ENCODE assay signal across 8 cellular contexts in the genomic region with DNA sequence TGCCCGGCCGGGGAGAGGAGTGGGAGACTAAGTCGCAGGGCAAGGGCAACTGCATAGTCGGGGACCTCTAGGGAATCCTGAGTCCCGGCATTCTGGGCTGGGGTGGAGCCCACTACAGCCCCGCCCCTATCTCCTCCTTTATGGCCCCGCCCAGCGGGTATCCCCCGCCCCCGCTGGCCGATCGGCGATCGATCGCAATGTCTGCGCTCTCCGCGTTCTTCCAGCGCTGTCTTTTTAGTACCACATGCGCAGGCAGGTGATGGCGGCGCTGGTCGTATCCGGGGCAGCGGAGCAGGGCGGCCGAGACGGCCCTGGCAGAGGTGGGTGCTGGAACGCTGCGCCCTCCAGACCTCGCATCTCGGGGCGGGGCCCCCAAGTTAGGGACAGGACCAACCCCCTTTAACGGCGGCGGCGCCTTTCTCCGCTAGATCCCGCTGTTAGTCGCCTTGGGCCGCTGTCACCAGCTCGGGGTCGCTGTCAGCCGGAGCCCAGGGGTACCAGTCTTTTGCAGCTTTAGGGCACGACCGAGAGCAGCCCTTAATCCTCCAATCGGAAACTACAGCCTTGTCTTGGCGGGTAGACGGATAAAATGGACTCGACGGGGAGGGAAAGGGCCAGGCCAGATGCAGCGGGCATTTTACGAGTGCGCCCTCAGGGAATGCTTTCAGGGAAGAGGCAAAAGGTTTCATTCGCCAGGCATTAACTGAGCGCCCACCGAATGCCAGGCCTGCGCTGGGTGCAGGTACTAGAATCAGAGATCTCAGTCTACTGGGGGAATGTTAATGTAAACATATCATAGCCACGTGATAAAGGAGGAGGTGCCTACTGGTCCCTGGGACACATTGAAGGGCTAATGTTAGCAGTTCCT. TPM values are rescaled to one million over a fixed set of nuclear protein-coding genes. Genes with fewer than 3 reads are reported as not detected.
DNase-seq lines count a peak whose midpoint lies in the region; ATAC-seq lines count a peak whose summit lies in the region.

A gene (plus strand): TSS at position 243 of the 868 bp plus-strand sequence. CDS start 17 bp downstream, at position 260.

- H3K9me3 Mint-ChIP-seq in activated CD4-positive, alpha-beta T cell treated with anti-CD3 and anti-CD28 coated beads for 36 hours (ENCODE audit: low read depth): no peaks in the 10 kb centered on the region

- peaks cover 20% of the 10 kb centered on the region for H3K27me3 Mint-ChIP-seq in activated CD4-positive, alpha-beta T cell treated with anti-CD3 and anti-CD28 coated beads for 36 hours

- H3K4me1 Mint-ChIP-seq in activated CD4-positive, alpha-beta T cell treated with anti-CD3 and anti-CD28 coated beads for 36 hours: peaks cover 24% of the 10 kb centered on the region

- H3K27me3 ChIP-seq in ACC112 (ENCODE audit: insufficient read depth, low read length): peaks cover 11% of the 10 kb centered on the region
- peaks cover 3% of the 10 kb centered on the region for H3K27me3 ChIP-seq in layer of hippocampus (ENCODE audit: control insufficient read depth, insufficient read depth, low read length)

- H3K27ac ChIP-seq in ACC112 (ENCODE audit: low read depth, low read length) (peak within 1 kb of the TSS; percentile 65), cingulate gyrus (ENCODE audit: low read depth, low read length) (peak within 1 kb of the TSS; percentile 54), layer of hippocampus (ENCODE audit: low read depth, low read length) (peak within 1 kb of the TSS; percentile 59)

- peak; percentile 49 for ATAC-seq in GM18873 (IDR thresholded peaks at IDR 0.05; ENCODE audit: low FRiP score, unreplicated experiment)
- ATAC-seq in HG03280 (IDR thresholded peaks at IDR 0.05; ENCODE audit: unreplicated experiment): peak; percentile 78
- ATAC-seq in activated CD4-positive, alpha-beta T cell treated with anti-CD3 and anti-CD28 coated beads for 36 hours: peak; percentile 91

- peak; percentile 55 to 84 for DNase-seq in NCI-H524 (lab: John Stamatoyannopoulos, UW)
- DNase-seq in activated CD4-positive, alpha-beta T cell treated with anti-CD3 and anti-CD28 coated beads for 36 hours: peak; percentile 94
- DNase-seq in stimulated activated CD4-positive, alpha-beta T cell treated with anti-CD3 and anti-CD28 coated beads, Interleukin-1b, Interleukin-23, amount 100 ng/mL, for 4 hours (ENCODE audit: low read depth in 2 of 2): peak; percentile 82 to 84

- peak within 1 kb of the TSS; percentile 78 for H3K27ac Mint-ChIP-seq in activated CD4-positive, alpha-beta T cell treated with anti-CD3 and anti-CD28 coated beads for 36 hours

- CTCF ChIA-PET in activated CD4-positive, alpha-beta T cell treated with anti-CD3 and anti-CD28 coated beads for 36 hours (lab: Charles Lee): interaction anchor here (0.5 to 1.1 kb wide), 6 partner anchors 11 to 371 kb away, joined by 3 to 4 read pairs (median 3); no protein-coding TSS in a partner anchor

- no peaks in the 10 kb centered on the region for H3K36me3 ChIP-seq in ACC112 (ENCODE audit: insufficient read depth, low read length)

- H3K4me3 Mint-ChIP-seq in activated CD4-positive, alpha-beta T cell treated with anti-CD3 and anti-CD28 coated beads for 36 hours: peak within 1 kb of the TSS; percentile 88

- intact Hi-C loops in activated CD4-positive, alpha-beta T cell treated with anti-CD3 and anti-CD28 coated beads for 36 hours (cut with DNase I, micrococcal nuclease): loop anchor here (1.0 to 5.0 kb wide), 12 partner anchors 11 to 381 kb away; a partner anchor contains a TSS

- no peaks in the 10 kb centered on the region for H3K36me3 Mint-ChIP-seq in activated CD4-positive, alpha-beta T cell treated with anti-CD3 and anti-CD28 coated beads for 36 hours (ENCODE audit: low read depth)

- H3K4me3 ChIP-seq in ACC112 (ENCODE audit: low read depth, low read length): peak within 1 kb of the TSS; percentile 97

- POLR2A ChIA-PET in activated CD4-positive, alpha-beta T cell treated with anti-CD3 and anti-CD28 coated beads for 36 hours (lab: Charles Lee): interaction anchor here (0.6 to 1.2 kb wide), 4 partner anchors 149 to 570 kb away, joined by 3 to 6 read pairs (median 5); no protein-coding TSS in a partner anchor

- H3K79me2 ChIP-seq in ACC112 (ENCODE audit: control insufficient read depth, insufficient read depth, low read length, unreplicated experiment): peaks cover 10% of the 10 kb centered on the region

- peak within 1 kb of the TSS; percentile 96 for H2AFZ ChIP-seq in ACC112 (ENCODE audit: low read length, unreplicated experiment)

- peaks cover 33% of the 10 kb centered on the region for H3K4me1 ChIP-seq in ACC112 (ENCODE audit: control insufficient read depth, insufficient read depth, low read length, unreplicated experiment)

RNA-seq across cellular contexts. Expression of the gene that starts here (rescaled TPM):
- 10 to 100 TPM; 29.1 to 37.0 TPM for total RNA-seq in activated CD4-positive, alpha-beta T cell treated with anti-CD3 and anti-CD28 coated beads for 36 hours

Comparison
In these comparisons a context has a peak if more than half of its experiments do, and no peak if none do; other contexts are left out.
1. Peak in every context shown above with its lines: DNase-seq, ATAC-seq, H3K4me3 ChIP-seq and H3K27ac ChIP-seq.